8 cellular contexts compared by ENCODE assay signal in the genomic region with DNA sequence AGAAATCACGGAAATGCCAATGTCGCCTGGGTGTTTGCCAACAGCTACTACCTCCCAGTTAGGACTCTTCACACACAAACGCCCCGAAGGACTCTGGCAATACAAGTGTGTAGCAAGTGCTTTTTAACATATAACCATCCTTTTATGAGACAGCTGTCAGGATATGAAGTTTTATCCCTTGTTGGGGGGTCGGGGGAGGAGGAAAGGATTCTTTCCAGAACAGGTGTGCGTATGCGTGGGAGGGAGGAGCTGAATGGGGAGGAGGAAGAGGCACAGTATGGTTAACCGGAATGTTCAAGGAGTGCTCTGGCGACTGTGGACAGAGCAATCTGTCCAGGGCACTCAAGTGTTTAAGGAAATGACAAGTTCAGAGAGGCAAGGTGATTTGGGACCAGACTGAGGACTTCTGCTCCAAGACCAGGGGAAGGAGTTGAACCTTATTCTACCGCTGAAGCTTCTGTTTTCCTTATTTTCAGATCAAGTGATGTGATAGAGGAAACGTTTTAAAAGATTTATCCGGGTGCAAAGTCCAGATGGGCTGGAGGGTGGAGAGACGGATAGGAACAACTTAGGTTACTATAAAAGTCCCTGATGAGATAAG. TPM values are rescaled to one million over a fixed set of nuclear protein-coding genes. Genes with fewer than 3 reads are reported as not detected.
DNase-seq lines count a peak whose midpoint lies in the region; ATAC-seq and TF ChIP-seq lines count a peak whose summit lies in the region.

No MANE protein-coding gene starts in this region.

- H3K4me3 ChIP-seq in GM23338 (peak overlapping the region; percentile 90), OCI-LY1 (ENCODE audit: low read depth, low read length, poor library complexity, severe bottlenecking) (peak overlapping the region; percentile 74), neuron (ENCODE audit: low read length) (peak overlapping the region; percentile 98)

- H2AFZ ChIP-seq in GM23338 = no peak overlapping the region
- H2AFZ ChIP-seq in OCI-LY1 (ENCODE audit: low read length) = no peak overlapping the region
- H2AFZ ChIP-seq in neuron (ENCODE audit: low read depth, low read length) = no peak overlapping the region

- no peaks in the 10 kb centered on the region for H3K9me2 ChIP-seq in GM23338 (ENCODE audit: insufficient read depth)
- no peaks in the 10 kb centered on the region for H3K9me2 ChIP-seq in OCI-LY1 (ENCODE audit: low read depth, low read length)

- H3K9ac ChIP-seq in OCI-LY1 (ENCODE audit: low read length) = peak overlapping the region; percentile 65

- H3K4me1 ChIP-seq in GM23338 (ENCODE audit: insufficient read depth) = peaks cover 11% of the 10 kb centered on the region
- H3K4me1 ChIP-seq in OCI-LY1 (ENCODE audit: insufficient read depth, low read length, severe bottlenecking) = peaks cover 37% of the 10 kb centered on the region
- peaks cover 9% of the 10 kb centered on the region for H3K4me1 ChIP-seq in neuron (ENCODE audit: insufficient read depth, low read length)

- TF ChIP-seq CTCF in GM23338 (conservative IDR thresholded peaks at IDR 0.05; ENCODE audit: low read depth in 2 of 2) (no peak), OCI-LY1 (IDR thresholded peaks at IDR 0.05; ENCODE audit: low read length) (no peak), endothelial cell (IDR thresholded peaks at IDR 0.05; ENCODE audit: unreplicated experiment) (no peak)

- DNase-seq in GM23338 (ENCODE audit: low spot score) (peak; percentile 20), endothelial cell (ENCODE audit: low spot score) (no peak), middle frontal gyrus (ENCODE audit: extremely low spot score, low spot score) (no peak), left lobe of liver (ENCODE audit: low spot score) (no peak), epidermal melanocyte (ENCODE audit: insufficient read length, low spot score) (no peak)

- peaks cover 56% of the 10 kb centered on the region for H3K79me2 ChIP-seq in GM23338 (replicated peaks; ENCODE audit: insufficient read depth)
- peaks cover 10% of the 10 kb centered on the region; the same call in 1 of the 2 replicates for H3K79me2 ChIP-seq in OCI-LY1 (ENCODE audit: insufficient read depth, low read length)

- H3K27me3 ChIP-seq in GM23338 (ENCODE audit: insufficient read depth) (peaks cover 11% of the 10 kb centered on the region), OCI-LY1 (ENCODE audit: insufficient read depth, low read length) (no peaks in the 10 kb centered on the region), neuron (ENCODE audit: insufficient read depth, low read length) (no peaks in the 10 kb centered on the region)

- H3K27ac ChIP-seq in GM23338 (ENCODE audit: low read depth) (no peak overlapping the region), OCI-LY1 (ENCODE audit: low read depth, low read length, poor library complexity, severe bottlenecking) (no peak overlapping the region)

- peaks cover 20% of the 10 kb centered on the region for H4K20me1 ChIP-seq in GM23338 (replicated peaks; ENCODE audit: insufficient read depth)
- H4K20me1 ChIP-seq in OCI-LY1 (ENCODE audit: insufficient read depth, low read length) = no peaks in the 10 kb centered on the region

- H3K4me2 ChIP-seq in GM23338 (peak overlapping the region; percentile 99), OCI-LY1 (ENCODE audit: low read length) (peak overlapping the region; percentile 89)

- H3K27me3 Mint-ChIP-seq in GM23338 (ENCODE audit: insufficient read depth, low read depth, poor library complexity) = peaks cover 5% of the 10 kb centered on the region
- H3K27me3 Mint-ChIP-seq in endothelial cell (ENCODE audit: unreplicated experiment) = peaks cover 4% of the 10 kb centered on the region

- ATAC-seq in GM23338 (no peak), left lobe of liver (no peak), HG02840 (IDR thresholded peaks at IDR 0.05; ENCODE audit: low FRiP score, unreplicated experiment) (no peak)

- peak overlapping the region; percentile 83 for H3K4me3 Mint-ChIP-seq in GM23338
- peak overlapping the region; percentile 95 for H3K4me3 Mint-ChIP-seq in endothelial cell (ENCODE audit: unreplicated experiment)

- no peaks in the 10 kb centered on the region for H3K9me3 ChIP-seq in OCI-LY1 (ENCODE audit: low read length)
- H3K9me3 ChIP-seq in neuron (ENCODE audit: low read length) = no peaks in the 10 kb centered on the region

- H3K27ac Mint-ChIP-seq in GM23338 (no peak overlapping the region), endothelial cell (ENCODE audit: unreplicated experiment) (no peak overlapping the region)

- H3F3A ChIP-seq in GM23338 (replicated peaks; ENCODE audit: low read depth) (no peaks in the 10 kb centered on the region), OCI-LY1 (ENCODE audit: insufficient read depth, low read length) (no peaks in the 10 kb centered on the region)

- H3K36me3 Mint-ChIP-seq in GM23338 (ENCODE audit: low read depth) (no peaks in the 10 kb centered on the region), endothelial cell (ENCODE audit: low read depth, unreplicated experiment) (peaks cover 5% of the 10 kb centered on the region)

- H3K9me3 Mint-ChIP-seq in GM23338 = no peaks in the 10 kb centered on the region
- no peaks in the 10 kb centered on the region for H3K9me3 Mint-ChIP-seq in endothelial cell (ENCODE audit: unreplicated experiment)

- peaks cover 18% of the 10 kb centered on the region for H3K4me1 Mint-ChIP-seq in GM23338
- H3K4me1 Mint-ChIP-seq in endothelial cell (ENCODE audit: unreplicated experiment) = peaks cover 19% of the 10 kb centered on the region

- no peaks in the 10 kb centered on the region for H3K36me3 ChIP-seq in GM23338 (ENCODE audit: insufficient read depth)
- peaks cover 10% of the 10 kb centered on the region; the same call in 1 of the 2 replicates for H3K36me3 ChIP-seq in OCI-LY1 (ENCODE audit: insufficient read depth, low read length)
- H3K36me3 ChIP-seq in neuron (ENCODE audit: insufficient read depth, low read length) = peaks cover 1% of the 10 kb centered on the region

TF ChIP-seq in GM23338, 12 proteins besides CTCF, POLR2A, EP300 and RAD21 (continues in another document):
- TF ChIP-seq POLR2AphosphoS5 (IDR thresholded peaks at IDR 0.05; ENCODE audit: low read depth) = no peak
- TF ChIP-seq JUNB (IDR thresholded peaks at IDR 0.05; ENCODE audit: unreplicated experiment) = no peak
- no peak for TF ChIP-seq EZH2phosphoT487 (IDR thresholded peaks at IDR 0.05; ENCODE audit: unreplicated experiment)
- TF ChIP-seq, protein P1, sequence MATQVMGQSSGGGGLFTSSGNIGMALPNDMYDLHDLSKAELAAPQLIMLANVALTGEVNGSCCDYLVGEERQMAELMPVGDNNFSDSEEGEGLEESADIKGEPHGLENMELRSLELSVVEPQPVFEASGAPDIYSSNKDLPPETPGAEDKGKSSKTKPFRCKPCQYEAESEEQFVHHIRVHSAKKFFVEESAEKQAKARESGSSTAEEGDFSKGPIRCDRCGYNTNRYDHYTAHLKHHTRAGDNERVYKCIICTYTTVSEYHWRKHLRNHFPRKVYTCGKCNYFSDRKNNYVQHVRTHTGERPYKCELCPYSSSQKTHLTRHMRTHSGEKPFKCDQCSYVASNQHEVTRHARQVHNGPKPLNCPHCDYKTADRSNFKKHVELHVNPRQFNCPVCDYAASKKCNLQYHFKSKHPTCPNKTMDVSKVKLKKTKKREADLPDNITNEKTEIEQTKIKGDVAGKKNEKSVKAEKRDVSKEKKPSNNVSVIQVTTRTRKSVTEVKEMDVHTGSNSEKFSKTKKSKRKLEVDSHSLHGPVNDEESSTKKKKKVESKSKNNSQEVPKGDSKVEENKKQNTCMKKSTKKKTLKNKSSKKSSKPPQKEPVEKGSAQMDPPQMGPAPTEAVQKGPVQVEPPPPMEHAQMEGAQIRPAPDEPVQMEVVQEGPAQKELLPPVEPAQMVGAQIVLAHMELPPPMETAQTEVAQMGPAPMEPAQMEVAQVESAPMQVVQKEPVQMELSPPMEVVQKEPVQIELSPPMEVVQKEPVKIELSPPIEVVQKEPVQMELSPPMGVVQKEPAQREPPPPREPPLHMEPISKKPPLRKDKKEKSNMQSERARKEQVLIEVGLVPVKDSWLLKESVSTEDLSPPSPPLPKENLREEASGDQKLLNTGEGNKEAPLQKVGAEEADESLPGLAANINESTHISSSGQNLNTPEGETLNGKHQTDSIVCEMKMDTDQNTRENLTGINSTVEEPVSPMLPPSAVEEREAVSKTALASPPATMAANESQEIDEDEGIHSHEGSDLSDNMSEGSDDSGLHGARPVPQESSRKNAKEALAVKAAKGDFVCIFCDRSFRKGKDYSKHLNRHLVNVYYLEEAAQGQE (IDR thresholded peaks at IDR 0.05; ENCODE audit: unreplicated experiment) = no peak
- TF ChIP-seq ZNF114 (CRISPR knock-in tag; IDR thresholded peaks at IDR 0.05) = no peak

RNA-seq across cellular contexts. Expression of a gene that starts 1.3 kb away (rescaled TPM):
- 135 and 159 TPM in 2 replicates for total RNA-seq in GM23338 (2014; rRNA removed; shearing (Covaris generic))
- 72.2 and 72.5 TPM in 2 replicates for polyA plus RNA-seq in GM23338 (2016; fragmentation: Nextera tagmentation; extraction: Ambion mirVana)
- total RNA-seq in endothelial cell (ENCODE audit: unreplicated experiment) (140 TPM), left lobe of liver (75.2 TPM)
